In the genomic region with DNA sequence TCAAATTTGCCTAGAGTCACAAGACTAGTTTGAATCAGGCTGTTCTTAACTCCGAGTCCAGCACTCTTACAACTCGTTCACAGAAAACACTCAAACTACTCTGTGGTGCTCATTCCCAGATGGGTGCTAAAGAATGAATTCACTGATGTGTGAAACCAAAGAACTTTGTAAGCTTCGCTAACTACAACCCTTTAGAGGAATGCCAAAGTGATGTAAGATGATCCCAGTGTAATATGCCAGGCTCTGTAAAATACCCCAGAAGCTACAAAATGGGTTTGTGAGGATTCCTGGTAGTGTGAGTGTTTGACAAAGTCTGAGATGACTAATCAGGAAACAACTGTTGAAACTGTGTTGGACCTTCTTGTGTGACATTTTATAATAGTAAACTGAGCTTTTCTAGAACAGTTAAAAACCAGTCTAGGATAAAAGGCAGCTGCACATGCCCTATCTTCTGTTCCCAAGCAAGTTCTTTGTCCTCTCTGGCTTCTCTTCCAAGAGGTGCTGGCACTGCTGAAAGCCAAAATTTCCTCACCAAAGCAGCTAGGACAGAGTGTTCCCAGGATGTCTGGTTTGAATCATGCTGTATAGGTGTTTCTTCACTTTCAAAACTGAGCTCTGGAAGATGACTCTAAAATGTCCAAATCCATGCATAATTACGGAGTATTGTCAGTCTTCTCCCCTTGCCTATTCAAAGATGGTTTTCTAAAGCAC, we compare ENCODE assay signal across 25 cellular contexts.
"Had no signal": no experiment of that assay in that cellular context is flagged by ENCODE, and none has a peak within 500 bp of the region (broad histone marks: within the 10 kb centered on the region; RNA-seq: fewer than 3 reads in every experiment).

No MANE protein-coding gene starts in this region.

- H3K36me3 ChIP-seq: breast epithelium, colonic mucosa, neutrophil, ovary, prostate gland, thyroid gland, upper lobe of right lung had no signal

- H3K4me1 ChIP-seq: breast epithelium, colonic mucosa, prostate gland, thyroid gland, upper lobe of right lung had no signal

- FAIRE-seq: astrocyte, kidney, TTC549 had no signal

- H3K4me1 Mint-ChIP-seq: activated naive CD8-positive, alpha-beta T cell treated with anti-CD3 and anti-CD28 coated beads for 36 hours; endodermal cell; memory B cell had no signal

- H3K27me3 Mint-ChIP-seq: activated naive CD8-positive, alpha-beta T cell treated with anti-CD3 and anti-CD28 coated beads for 36 hours; activated T-cell treated with anti-CD3 and anti-CD28 coated beads, Interleukin-2, amount 50 U/mL, for 24 hours; memory B cell; stimulated activated naive CD8-positive, alpha-beta T cell treated with anti-CD3 and anti-CD28 coated beads, Interleukin-15, Interleukin-2, amounts not matched to agents 100 ng/mL and 50 ng/mL, for 24 hours had no signal

- H3K27ac Mint-ChIP-seq: activated naive CD8-positive, alpha-beta T cell treated with anti-CD3 and anti-CD28 coated beads for 36 hours; activated T-cell treated with anti-CD3 and anti-CD28 coated beads, Interleukin-2, amount 50 U/mL, for 24 hours; activated T-helper 2 cell treated with anti-CD3 and anti-CD28 coated beads, Interferon-gamma antibody, Interleukin-2, Interleukin-4, amounts not matched to agents 10 μg/mL and 5 μg/mL and 100 μg/mL, durations not matched to agents 14 hours and 24 hours and 36 hours; endodermal cell; memory B cell; natural killer cell treated with Interleukin-12 subunit alpha and Interleukin-12 subunit beta and Interleukin-15 and Interleukin-18, amount 100 ng/mL, for 72 hours; stimulated activated naive CD8-positive, alpha-beta T cell treated with anti-CD3 and anti-CD28 coated beads, Interleukin-15, Interleukin-2, amounts not matched to agents 100 ng/mL and 50 ng/mL, for 24 hours had no signal

- H3K27ac ChIP-seq: breast epithelium, colonic mucosa, neutrophil, ovary, prostate gland, thyroid gland, upper lobe of right lung had no signal

- H3K9me3 ChIP-seq: breast epithelium, colonic mucosa, neutrophil, ovary, prostate gland, thyroid gland, upper lobe of right lung had no signal

- H3K36me3 Mint-ChIP-seq: activated naive CD8-positive, alpha-beta T cell treated with anti-CD3 and anti-CD28 coated beads for 36 hours; memory B cell; natural killer cell treated with Interleukin-12 subunit alpha and Interleukin-12 subunit beta and Interleukin-15 and Interleukin-18, amount 100 ng/mL, for 72 hours had no signal

- H3K27me3 ChIP-seq: breast epithelium, colonic mucosa, neutrophil, ovary, thyroid gland had no signal

- DNase-seq: activated CD8-positive, alpha-beta memory T cell treated with anti-CD3 and anti-CD28 coated beads for 24 hours; activated CD8-positive, alpha-beta memory T cell treated with anti-CD3 and anti-CD28 coated beads, Interleukin-2, amount 50 U/mL, for 4 hours; activated naive CD4-positive, alpha-beta T cell; activated naive CD8-positive, alpha-beta T cell treated with anti-CD3 and anti-CD28 coated beads for 36 hours; activated T-cell treated with anti-CD3 and anti-CD28 coated beads, Interleukin-2, amount 50 U/mL, for 24 hours; colonic mucosa; endodermal cell; kidney; ovary; right cardiac atrium; stimulated activated CD4-positive, alpha-beta T cell treated with anti-CD3 and anti-CD28 coated beads, Interleukin-12 subunit alpha, Interleukin-12 subunit beta, amount 100 ng/mL, for 4 hours; stimulated activated CD4-positive, alpha-beta T cell treated with anti-CD3 and anti-CD28 coated beads, Interleukin-4, amount 100 ng/mL, for 4 hours; substantia nigra; T-helper 1 cell; upper lobe of right lung had no signal

- H3K4me3 ChIP-seq: breast epithelium, colonic mucosa, ovary, prostate gland, thyroid gland, upper lobe of right lung had no signal

- ATAC-seq: natural killer cell treated with Interleukin-12 subunit alpha and Interleukin-12 subunit beta and Interleukin-15 and Interleukin-18, amount 100 ng/mL, for 72 hours; right cardiac atrium had no signal

- H3K9me3 Mint-ChIP-seq: activated naive CD8-positive, alpha-beta T cell treated with anti-CD3 and anti-CD28 coated beads for 36 hours; activated T-cell treated with anti-CD3 and anti-CD28 coated beads, Interleukin-2, amount 50 U/mL, for 24 hours; activated T-helper 2 cell treated with anti-CD3 and anti-CD28 coated beads, Interferon-gamma antibody, Interleukin-2, Interleukin-4, amounts not matched to agents 10 μg/mL and 5 μg/mL and 100 μg/mL, durations not matched to agents 14 hours and 24 hours and 36 hours; endodermal cell; natural killer cell treated with Interleukin-12 subunit alpha and Interleukin-12 subunit beta and Interleukin-15 and Interleukin-18, amount 100 ng/mL, for 72 hours; stimulated activated naive CD8-positive, alpha-beta T cell treated with anti-CD3 and anti-CD28 coated beads, Interleukin-15, Interleukin-2, amounts not matched to agents 100 ng/mL and 50 ng/mL, for 24 hours had no signal

- H3K4me3 Mint-ChIP-seq: activated naive CD8-positive, alpha-beta T cell treated with anti-CD3 and anti-CD28 coated beads for 36 hours; activated T-cell treated with anti-CD3 and anti-CD28 coated beads, Interleukin-2, amount 50 U/mL, for 24 hours; endodermal cell; memory B cell; natural killer cell treated with Interleukin-12 subunit alpha and Interleukin-12 subunit beta and Interleukin-15 and Interleukin-18, amount 100 ng/mL, for 72 hours; stimulated activated naive CD8-positive, alpha-beta T cell treated with anti-CD3 and anti-CD28 coated beads, Interleukin-15, Interleukin-2, amounts not matched to agents 100 ng/mL and 50 ng/mL, for 24 hours had no signal
